In the genomic region with DNA sequence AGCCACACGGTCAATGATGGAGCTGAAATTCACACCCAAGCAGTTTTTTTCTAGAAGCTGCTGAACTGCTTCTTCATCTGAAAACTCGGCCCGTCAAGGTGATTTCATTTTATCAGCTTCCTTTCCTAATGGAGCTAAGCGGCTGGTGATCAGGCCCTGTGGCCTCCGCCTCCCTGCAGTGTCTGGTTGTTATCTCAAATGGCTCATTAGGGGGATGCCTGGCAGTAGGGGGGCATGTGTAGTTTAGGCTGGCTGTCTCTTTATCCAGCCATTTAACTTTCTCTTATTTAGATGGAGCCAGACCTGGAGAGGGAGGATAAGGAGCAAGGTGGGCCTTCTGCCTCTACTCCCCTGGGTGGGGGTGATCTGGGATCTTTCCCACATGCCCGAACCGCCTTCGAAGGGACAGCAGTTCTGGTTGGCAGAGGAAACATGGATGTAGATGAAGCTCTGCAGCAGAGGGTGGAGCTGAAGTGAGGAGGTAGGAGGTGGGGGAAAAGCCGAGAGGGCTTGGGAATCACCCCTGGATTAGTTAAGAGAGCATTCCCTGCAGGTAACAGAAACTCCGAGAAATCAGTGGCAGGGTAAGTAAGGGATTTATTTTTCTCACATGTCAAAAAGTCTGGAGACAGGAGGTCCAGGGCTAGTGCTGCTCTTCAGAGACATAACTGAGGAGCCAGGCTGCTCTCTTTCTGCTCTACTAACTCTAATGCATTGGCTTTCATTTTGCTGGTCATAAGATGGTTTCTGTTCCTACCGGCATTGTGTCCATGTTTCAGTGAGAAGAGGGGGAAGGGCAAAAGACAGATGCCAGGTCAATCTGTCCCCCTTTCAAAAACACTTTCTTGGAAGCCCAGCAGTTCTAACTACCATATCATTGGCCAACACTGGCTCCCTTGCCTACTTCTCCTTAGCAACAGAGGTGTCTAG, we compare ENCODE assay signal across 25 cellular contexts.
DNase-seq lines count a peak whose midpoint lies in the region; ATAC-seq, FAIRE-seq and TF ChIP-seq lines count a peak whose summit lies in the region.
"Had no signal": no experiment of that assay in that cellular context is flagged by ENCODE, and none has a peak within 500 bp of the region (broad histone marks: within the 10 kb centered on the region; RNA-seq: fewer than 3 reads in every experiment).

No MANE protein-coding gene starts in this region.

- H3K4me1 ChIP-seq in cardiac muscle cell (ENCODE audit: low read depth): peaks cover 33% of the 10 kb centered on the region
- no peaks in the 10 kb centered on the region for H3K4me1 ChIP-seq in heart left ventricle
- H3K4me1 ChIP-seq in pancreas: no peaks in the 10 kb centered on the region
- H3K4me1 ChIP-seq: right atrium auricular region, spleen, thyroid gland had no signal

- ATAC-seq in heart left ventricle: no peak
- ATAC-seq in pancreas: no peak
- no peak for ATAC-seq in HG02798 (IDR thresholded peaks at IDR 0.05; ENCODE audit: poor library complexity, unreplicated experiment)
- ATAC-seq: K562; stimulated activated naive CD8-positive, alpha-beta T cell treated with anti-CD3 and anti-CD28 coated beads, Interleukin-15, Interleukin-2, amounts not matched to agents 100 U/mL and 50 U/mL, for 24 hours had no signal

- 80 to 87% (median 84%) methylated on average over 11 of the region's 11 CpGs for WGBS in heart left ventricle, 4 donors
- 80 to 83% methylated on average over 11 of the region's 11 CpGs for WGBS in pancreas, 2 donors

- TF ChIP-seq CTCF in cardiac muscle cell (IDR thresholded peaks at IDR 0.05; ENCODE audit: low read depth, low read length) (no peak), heart left ventricle (IDR thresholded peaks at IDR 0.05) (no peak), pancreas (IDR thresholded peaks at IDR 0.05) (no peak)

- H3K27ac ChIP-seq in cardiac muscle cell: peak overlapping the region; percentile 61
- H3K27ac ChIP-seq in heart left ventricle: no peak overlapping the region
- H3K27ac ChIP-seq in substantia nigra (ENCODE audit: low read depth, low read length, poor library complexity, severe bottlenecking): peak overlapping the region; percentile 21
- no peak overlapping the region for H3K27ac ChIP-seq in pancreas
- H3K27ac ChIP-seq: right atrium auricular region, spleen, thyroid gland, VCaP had no signal

- H3K27me3 ChIP-seq in cardiac muscle cell (no peaks in the 10 kb centered on the region), heart left ventricle (no peaks in the 10 kb centered on the region), pancreas (no peaks in the 10 kb centered on the region)
- H3K27me3 ChIP-seq: dorsolateral prefrontal cortex, right atrium auricular region, spleen, thyroid gland had no signal

- H3K4me3 ChIP-seq in cardiac muscle cell (no peak overlapping the region), heart left ventricle (no peak overlapping the region), pancreas (no peak overlapping the region)
- H3K4me3 ChIP-seq: K562, right atrium auricular region, spleen, thyroid gland had no signal

- no peak for FAIRE-seq in pancreas (lab: Jason Lieb, UNC)
- FAIRE-seq: endothelial cell of umbilical vein, GM12892, K562 had no signal

- TF ChIP-seq POLR2A in heart left ventricle (IDR thresholded peaks at IDR 0.05): no peak

- DNase-seq in cardiac muscle cell (ENCODE audit: low read depth in 1 of 2, low spot score in 1 of 2): peak in 1 of 2 donors; percentile 32
- no peak for DNase-seq in heart left ventricle
- peak; percentile 68 for DNase-seq in SK-N-DZ (ENCODE audit: low spot score)
- peak; percentile 48 for DNase-seq in iPS-NIHi7 (ENCODE audit: extremely low spot score)
- peak in 2 of 49 donors; percentile 22 to 36 for DNase-seq in substantia nigra (lab: John Stamatoyannopoulos, UW)
- DNase-seq in pancreas: no peak
- no peak for DNase-seq in NCI-H1436 treated with DMSO at 0.1 percent for 48 hours (lab: John Stamatoyannopoulos, UW)
- DNase-seq: activated CD4-positive, alpha-beta T cell treated with anti-CD3 and anti-CD28 coated beads, Interleukin-2, amount 10 ng/mL, durations not matched to agents 24 days and 14 days; activated naive CD4-positive, alpha-beta T cell treated with anti-CD3 and anti-CD28 coated beads for 36 hours; DMS79; dorsolateral prefrontal cortex; MM.1S; NCI-H1417 treated with DMSO at 0.1 percent for 48 hours; NCI-H510A treated with DMSO at 0.1 percent for 48 hours; RPMI8226; spleen; stimulated activated CD4-positive, alpha-beta T cell treated with anti-CD3 and anti-CD28 coated beads, Interleukin-4, amount 100 ng/mL, for 24 hours; stimulated activated naive CD8-positive, alpha-beta T cell treated with anti-CD3 and anti-CD28 coated beads, Interleukin-15, Interleukin-2, amounts not matched to agents 100 U/mL and 50 U/mL, for 24 hours; thyroid gland had no signal

- intact Hi-C loops in heart left ventricle (cut with DNase I) (no loop called here), pancreas (cut with DNase I) (no loop called here)

- H3K36me3 ChIP-seq in cardiac muscle cell (no peaks in the 10 kb centered on the region), heart left ventricle (peaks cover 0 to 5% (median 0%) of the 10 kb centered on the region in 9 donors), pancreas (no peaks in the 10 kb centered on the region)
- H3K36me3 ChIP-seq: right atrium auricular region, thyroid gland had no signal

- H3K9me3 ChIP-seq in cardiac muscle cell (ENCODE audit: low read depth): no peaks in the 10 kb centered on the region
- peaks cover 0 to 13% (median 0%) of the 10 kb centered on the region in 12 donors for H3K9me3 ChIP-seq in heart left ventricle
- no peaks in the 10 kb centered on the region for H3K9me3 ChIP-seq in pancreas
- H3K9me3 ChIP-seq: right atrium auricular region, thyroid gland had no signal

Comparison
In these comparisons a context has a peak if more than half of its experiments do, and no peak if none do; other contexts are left out.
1. H3K27ac ChIP-seq: peak in cardiac muscle cell (single experiment) and substantia nigra (single experiment); none in heart left ventricle (0 of 12) and pancreas (0 of 4).
2. DNase-seq: peak in SK-N-DZ (single experiment) and iPS-NIHi7 (single experiment); none in heart left ventricle (0 of 5), pancreas (0 of 6) and NCI-H1436 treated with DMSO at 0.1 percent for 48 hours (single experiment).